ENCODE assay signal across 11 cellular contexts in genomic region chr3:10015476-10015904, GRCh38. TPM values are rescaled to one million over a fixed set of nuclear protein-coding genes. Genes with fewer than 3 reads are reported as not detected.
DNase-seq lines count a peak whose midpoint lies in the region; ATAC-seq and TF ChIP-seq lines count a peak whose summit lies in the region.
"Had no signal": no experiment of that assay in that cellular context is flagged by ENCODE, and none has a peak within 500 bp of the region (broad histone marks: within the 10 kb centered on the region; RNA-seq: fewer than 3 reads in every experiment).

No MANE protein-coding gene starts in this region.

- H3K27me3 ChIP-seq in ACC112 (ENCODE audit: insufficient read depth, low read length) = no peaks in the 10 kb centered on the region
- H3K27me3 ChIP-seq in muscle layer of duodenum (ENCODE audit: low read depth, low read length) = no peaks in the 10 kb centered on the region
- no peaks in the 10 kb centered on the region for H3K27me3 ChIP-seq in MM.1S (replicated peaks; ENCODE audit: insufficient read depth, low read length)

- peaks cover 12% of the 10 kb centered on the region for H3K27me3 Mint-ChIP-seq in stimulated activated naive CD8-positive, alpha-beta T cell treated with anti-CD3 and anti-CD28 coated beads, Interleukin-15, amount 100 ng/mL, for 72 hours

- H3K36me3 ChIP-seq in ACC112 (ENCODE audit: insufficient read depth, low read length) = no peaks in the 10 kb centered on the region
- H3K36me3 ChIP-seq in muscle layer of duodenum (ENCODE audit: control insufficient read depth in 1 of 2, insufficient read depth in 2 of 2, low read length in 2 of 2) = peaks cover 5 to 15% of the 10 kb centered on the region in 2 donors
- no peaks in the 10 kb centered on the region for H3K36me3 ChIP-seq in MM.1S (replicated peaks; ENCODE audit: insufficient read depth, low read length)

- H3K4me1 ChIP-seq in ACC112 (ENCODE audit: control insufficient read depth, insufficient read depth, low read length, unreplicated experiment) (peaks cover 36% of the 10 kb centered on the region), muscle layer of duodenum (ENCODE audit: control insufficient read depth in 1 of 2, insufficient read depth in 2 of 2, low read length in 2 of 2) (peaks cover 0 to 31% of the 10 kb centered on the region in 2 donors), MM.1S (ENCODE audit: low read length) (peaks cover 5% of the 10 kb centered on the region; the same call in 1 of the 2 replicates)

- H3K79me2 ChIP-seq in ACC112 (ENCODE audit: control insufficient read depth, insufficient read depth, low read length, unreplicated experiment) (no peaks in the 10 kb centered on the region), MM.1S (ENCODE audit: low read length) (no peaks in the 10 kb centered on the region)

- H3K4me3 Mint-ChIP-seq in stimulated activated naive CD8-positive, alpha-beta T cell treated with anti-CD3 and anti-CD28 coated beads, Interleukin-15, amount 100 ng/mL, for 72 hours = no peak overlapping the region

- H2AFZ ChIP-seq in ACC112 (ENCODE audit: low read length, unreplicated experiment) (no peak overlapping the region), MM.1S (ENCODE audit: low read length) (no peak overlapping the region)

- peaks cover 38% of the 10 kb centered on the region for H3K4me1 Mint-ChIP-seq in stimulated activated naive CD8-positive, alpha-beta T cell treated with anti-CD3 and anti-CD28 coated beads, Interleukin-15, amount 100 ng/mL, for 72 hours

- TF ChIP-seq CTCF in epithelial cell of esophagus (IDR thresholded peaks at IDR 0.05; ENCODE audit: insufficient read depth, low read depth, low read length, missing control alignments) (no peak), MM.1S (IDR thresholded peaks at IDR 0.05; ENCODE audit: low read length) (no peak), GM20000 (IDR thresholded peaks at IDR 0.05; ENCODE audit: extremely low read depth, missing control alignments) (no peak)

- no peak overlapping the region for H3K27ac Mint-ChIP-seq in stimulated activated naive CD8-positive, alpha-beta T cell treated with anti-CD3 and anti-CD28 coated beads, Interleukin-15, amount 100 ng/mL, for 72 hours

- H3F3A ChIP-seq in MM.1S (ENCODE audit: insufficient read depth, low read length) = no peaks in the 10 kb centered on the region

- no peaks in the 10 kb centered on the region for H4K20me1 ChIP-seq in MM.1S (ENCODE audit: insufficient read depth, low read length)

- H3K9me3 ChIP-seq in muscle layer of duodenum (ENCODE audit: control insufficient read depth in 1 of 2, low read length in 2 of 2) (no peaks in the 10 kb centered on the region), MM.1S (replicated peaks; ENCODE audit: insufficient read depth, low read length) (no peaks in the 10 kb centered on the region)

- no peak overlapping the region for H3K9ac ChIP-seq in MM.1S (ENCODE audit: low read length)

- H3K4me2 ChIP-seq in MM.1S (ENCODE audit: low read depth, low read length) = no peak overlapping the region

- no peak for ATAC-seq in HG03460 (IDR thresholded peaks at IDR 0.05; ENCODE audit: unreplicated experiment)
- ATAC-seq in stimulated activated naive CD8-positive, alpha-beta T cell treated with anti-CD3 and anti-CD28 coated beads, Interleukin-15, amount 100 ng/mL, for 72 hours = no peak

- peak overlapping the region; percentile 26; the same call in 1 of the 2 replicates for H3K4me3 ChIP-seq in ACC112 (ENCODE audit: low read depth, low read length)
- H3K4me3 ChIP-seq in epithelial cell of esophagus (ENCODE audit: low read length) = no peak overlapping the region
- no peak overlapping the region for H3K4me3 ChIP-seq in muscle layer of duodenum (ENCODE audit: low read depth in 1 of 2, low read length in 2 of 2)
- no peak overlapping the region for H3K4me3 ChIP-seq in MM.1S (ENCODE audit: low read length)

- peak overlapping the region; percentile 72 for H3K27ac ChIP-seq in ACC112 (ENCODE audit: low read depth, low read length)
- peak overlapping the region; percentile 71 for H3K27ac ChIP-seq in muscle layer of duodenum (ENCODE audit: low read length)
- H3K27ac ChIP-seq in MM.1S (ENCODE audit: low read length) = no peak overlapping the region

- H3K9me2 ChIP-seq in MM.1S (replicated peaks; ENCODE audit: insufficient read depth, low read length) = no peaks in the 10 kb centered on the region

- no peaks in the 10 kb centered on the region for H3K9me3 Mint-ChIP-seq in stimulated activated naive CD8-positive, alpha-beta T cell treated with anti-CD3 and anti-CD28 coated beads, Interleukin-15, amount 100 ng/mL, for 72 hours

- DNase-seq in NCI-H460 (ENCODE audit: extremely low read depth, low read depth) (peak; percentile 27), epithelial cell of esophagus (ENCODE audit: low read depth) (peak; percentile 78), MM.1S (no peak), GM20000 (ENCODE audit: low spot score) (no peak)
- DNase-seq in stimulated activated naive CD8-positive, alpha-beta T cell treated with anti-CD3 and anti-CD28 coated beads, Interleukin-15, amount 100 ng/mL, for 72 hours = no peak
- DNase-seq: effector CD8-positive, alpha-beta T cell; Karpas-422; stimulated activated naive CD4-positive, alpha-beta T cell treated with Interleukin-2 at 50 U/mL for 16 hours had no signal

RNA-seq across cellular contexts. Expression of gene FANCD2, which starts 10.7 kb away (rescaled TPM):
- 18.2 and 21.0 TPM in 2 replicates for total RNA-seq in NCI-H460 (2014; rRNA removed; shearing (Covaris generic))
- polyA plus RNA-seq in NCI-H460 (2014; cell fraction: nucleus; rRNA removed) = 52.7 and 70.6 TPM in 2 replicates

RNA-seq across cellular contexts. Expression of gene EMC3, which starts 28.8 kb away (rescaled TPM):
- 63.7 and 71.2 TPM in 2 replicates for total RNA-seq in NCI-H460 (2014; rRNA removed; shearing (Covaris generic))
- polyA plus RNA-seq in NCI-H460 (2014; cell fraction: nucleus; rRNA removed) = 21.3 and 47.4 TPM in 2 replicates

Comparison
In these comparisons a context has a peak if more than half of its experiments do, and no peak if none do; other contexts are left out.
1. DNase-seq: peak in NCI-H460 (single experiment) and epithelial cell of esophagus (single experiment); none in MM.1S (single experiment), GM20000 (single experiment) and stimulated activated naive CD8-positive, alpha-beta T cell treated with anti-CD3 and anti-CD28 coated beads, Interleukin-15, amount 100 ng/mL, for 72 hours (0 of 2).